17 cellular contexts compared by ENCODE assay signal in genomic region chr4:153611679-153612078, GRCh38.
DNase-seq lines count a peak whose midpoint lies in the region; ATAC-seq, FAIRE-seq and TF ChIP-seq lines count a peak whose summit lies in the region.
"Had no signal": no experiment of that assay in that cellular context is flagged by ENCODE, and none has a peak within 500 bp of the region (broad histone marks: within the 10 kb centered on the region; RNA-seq: fewer than 3 reads in every experiment).

No MANE protein-coding gene starts in this region.

- no peaks in the 10 kb centered on the region for H3K27me3 Mint-ChIP-seq in CD8-positive, alpha-beta T cell (ENCODE audit: low read depth)
- no peaks in the 10 kb centered on the region for H3K27me3 Mint-ChIP-seq in memory B cell

- no peak for TF ChIP-seq CTCF in CD8-positive, alpha-beta T cell (IDR thresholded peaks at IDR 0.05)
- TF ChIP-seq CTCF in IMR-90 (conservative IDR thresholded peaks at IDR 0.05; ENCODE audit: low read depth, low read length) (no peak), cardiac fibroblast (IDR thresholded peaks at IDR 0.05; ENCODE audit: low read depth, low read length) (no peak), gastroesophageal sphincter (IDR thresholded peaks at IDR 0.05) (no peak)

- peak overlapping the region; percentile 16; the same call in 1 of the 2 replicates for H3K4me2 ChIP-seq in IMR-90 (ENCODE audit: low read depth, low read length)
- H3K4me2 ChIP-seq: BLaER1 had no signal

- no peaks in the 10 kb centered on the region for H3K79me1 ChIP-seq in IMR-90 (ENCODE audit: low read depth in 1 of 2, low read length in 2 of 2)

- no peaks in the 10 kb centered on the region; the same call in 1 of the 2 replicates for H3K9me1 ChIP-seq in IMR-90 (ENCODE audit: insufficient read depth, low read length)

- no peak overlapping the region for H2BK5ac ChIP-seq in IMR-90 (ENCODE audit: low read depth, low read length, poor library complexity, severe bottlenecking)

- no peak overlapping the region for H3K4me3 Mint-ChIP-seq in CD8-positive, alpha-beta T cell
- H3K4me3 Mint-ChIP-seq in memory B cell = no peak overlapping the region
- H3K4me3 Mint-ChIP-seq: nephron progenitor cell had no signal

- no peak for DNase-seq in CD8-positive, alpha-beta T cell
- DNase-seq in IMR-90 (peak; percentile 68), cardiac fibroblast (ENCODE audit: low read depth in 2 of 2) (peak; percentile 21 to 68), memory B cell (ENCODE audit: low spot score in 2 of 2) (no peak), frontal cortex (ENCODE audit: low spot score in 2 of 2) (no peak)
- DNase-seq: activated CD4-positive, alpha-beta T cell treated with anti-CD3 and anti-CD28 coated beads, Interleukin-2, amount 50 U/mL, for 4 hours; DMS53; NCI-H1930; NCI-H524 treated with DMSO at 0.1 percent for 48 hours; nephron progenitor cell had no signal

- no peak overlapping the region for H4K5ac ChIP-seq in IMR-90 (ENCODE audit: low read depth, low read length)

- no peaks in the 10 kb centered on the region for H3K27me3 ChIP-seq in CD8-positive, alpha-beta T cell (ENCODE audit: insufficient read depth, low read length)
- H3K27me3 ChIP-seq in IMR-90 (ENCODE audit: control insufficient read depth, insufficient read depth, low read length) = no peaks in the 10 kb centered on the region
- H3K27me3 ChIP-seq in gastroesophageal sphincter = no peaks in the 10 kb centered on the region
- H3K27me3 ChIP-seq: ascending aorta, BLaER1 had no signal

- no peak overlapping the region for H3K18ac ChIP-seq in IMR-90 (ENCODE audit: low read depth, low read length)

- H3K4me1 Mint-ChIP-seq in CD8-positive, alpha-beta T cell (ENCODE audit: low read depth) = peaks cover 36% of the 10 kb centered on the region
- peaks cover 21% of the 10 kb centered on the region for H3K4me1 Mint-ChIP-seq in memory B cell
- H3K4me1 Mint-ChIP-seq: nephron progenitor cell had no signal

- dilution Hi-C loops in IMR-90 (cut with HindIII; ENCODE audit: low sequenced_read_pairs, unreplicated experiment) = no loop called here

- no peak overlapping the region for H3K9ac ChIP-seq in IMR-90 (ENCODE audit: low read depth, low read length)
- H3K9ac ChIP-seq: BLaER1 had no signal

- H3K4me1 ChIP-seq in CD8-positive, alpha-beta T cell (ENCODE audit: insufficient read depth, low read length) = no peaks in the 10 kb centered on the region
- no peaks in the 10 kb centered on the region for H3K4me1 ChIP-seq in IMR-90 (ENCODE audit: control insufficient read depth, insufficient read depth, low read length)
- H3K4me1 ChIP-seq in gastroesophageal sphincter = no peaks in the 10 kb centered on the region
- H3K4me1 ChIP-seq: ascending aorta had no signal

- H2AK5ac ChIP-seq in IMR-90 (ENCODE audit: low read depth, low read length) = no peak overlapping the region

- no peak overlapping the region for H4K8ac ChIP-seq in IMR-90 (ENCODE audit: low read depth in 2 of 2, low read length in 2 of 2)

- no peak for ATAC-seq in CD8-positive, alpha-beta T cell
- ATAC-seq in IMR-90 (ENCODE audit: low read depth) (peak; percentile 71), memory B cell (ENCODE audit: low read depth) (no peak), HG03565 (IDR thresholded peaks at IDR 0.05; ENCODE audit: unreplicated experiment) (no peak), gastroesophageal sphincter (no peak), GM18861 (IDR thresholded peaks at IDR 0.05; ENCODE audit: unreplicated experiment) (no peak)

- H3K56ac ChIP-seq in IMR-90 (ENCODE audit: extremely low read depth, insufficient read depth, low read length) = no peak overlapping the region

- no peak for FAIRE-seq in frontal cortex (lab: Jason Lieb, UNC)
- FAIRE-seq: TTC549 had no signal

- H3K27ac Mint-ChIP-seq in CD8-positive, alpha-beta T cell = peak overlapping the region; percentile 55
- peak overlapping the region; percentile 12 for H3K27ac Mint-ChIP-seq in memory B cell
- H3K27ac Mint-ChIP-seq: nephron progenitor cell had no signal

- no peak for TF ChIP-seq RAD21 in IMR-90 (IDR thresholded peaks at IDR 0.05; ENCODE audit: low read length)

- intact Hi-C loops in CD8-positive, alpha-beta T cell (cut with DNase I, micrococcal nuclease) = no loop called here
- intact Hi-C loops in IMR-90 (cut with micrococcal nuclease) = no loop called here

- no peak overlapping the region; the same call in 1 of the 2 replicates for H2BK120ac ChIP-seq in IMR-90 (ENCODE audit: low read depth, low read length)

- POLR2A ChIA-PET in CD8-positive, alpha-beta T cell (lab: Charles Lee) = no interaction called here
- POLR2A ChIA-PET in IMR-90 (lab: Charles Lee; ENCODE audit: unreplicated experiment) = no interaction called here

- peaks cover 85% of the 10 kb centered on the region for H3K36me3 Mint-ChIP-seq in CD8-positive, alpha-beta T cell
- peaks cover 53% of the 10 kb centered on the region for H3K36me3 Mint-ChIP-seq in memory B cell

- no peak overlapping the region for H2BK15ac ChIP-seq in IMR-90 (ENCODE audit: low read depth, low read length)

- TF ChIP-seq EP300 in gastroesophageal sphincter (IDR thresholded peaks at IDR 0.05) = no peak

- no peak overlapping the region for H2AFZ ChIP-seq in IMR-90 (replicated peaks; ENCODE audit: low read length, poor library complexity)

- CTCF ChIA-PET in CD8-positive, alpha-beta T cell (lab: Charles Lee) = interaction anchor here (1.6 kb wide), 1 partner anchor 10 kb away, joined by 3 read pairs; no protein-coding TSS in a partner anchor
- CTCF ChIA-PET in IMR-90 (lab: Yijun Ruan, JAX) = no interaction called here

- H3K36me3 ChIP-seq in CD8-positive, alpha-beta T cell (ENCODE audit: insufficient read depth, low read length) = peaks cover 41% of the 10 kb centered on the region
- H3K36me3 ChIP-seq in IMR-90 (ENCODE audit: control insufficient read depth, insufficient read depth, low read length) = peaks cover 3% of the 10 kb centered on the region; the same call in 1 of the 2 replicates
- peaks cover 0 to 59% of the 10 kb centered on the region in 2 donors for H3K36me3 ChIP-seq in gastroesophageal sphincter

- H3K4me3 ChIP-seq in CD8-positive, alpha-beta T cell (ENCODE audit: low read depth, low read length) = no peak overlapping the region
- no peak overlapping the region for H3K4me3 ChIP-seq in IMR-90 (ENCODE audit: insufficient read depth, low read depth, low read length)
- no peak overlapping the region for H3K4me3 ChIP-seq in cardiac fibroblast (replicated peaks in 1 of 2; ENCODE audit: low read depth in 2 of 2, low read length in 2 of 2)
- no peak overlapping the region for H3K4me3 ChIP-seq in gastroesophageal sphincter
- H3K4me3 ChIP-seq: ascending aorta, BLaER1, SK-N-MC had no signal

- no peak overlapping the region for H3K4ac ChIP-seq in IMR-90 (ENCODE audit: low read depth, low read length)

- H2BK20ac ChIP-seq in IMR-90 (ENCODE audit: low read depth, low read length) = no peak overlapping the region

- no peak overlapping the region for H3K14ac ChIP-seq in IMR-90 (replicated peaks; ENCODE audit: low read depth, low read length)

- WGBS in IMR-90 (ENCODE audit: extremely low coverage in 2 of 2, insufficient read length in 1 of 2), 2 experiments = no CpG with 5 or more reads among the region's 3 CpGs
- WGBS in gastroesophageal sphincter (ENCODE audit: low coverage in 1 of 2), 2 donors = 88 to 100% methylated on average over 2 to 3 of the region's 3 CpGs

- TF ChIP-seq POLR2A in IMR-90 (IDR thresholded peaks at IDR 0.05; ENCODE audit: low read depth, low read length) (no peak), gastroesophageal sphincter (IDR thresholded peaks at IDR 0.05) (no peak)

- H3K9me3 ChIP-seq in CD8-positive, alpha-beta T cell (ENCODE audit: low read length) = no peaks in the 10 kb centered on the region
- H3K9me3 ChIP-seq in IMR-90 (ENCODE audit: control insufficient read depth, insufficient read depth, low read length) (no peaks in the 10 kb centered on the region), gastroesophageal sphincter (no peaks in the 10 kb centered on the region)
- H3K9me3 ChIP-seq: ascending aorta, BLaER1 had no signal

- H4K20me1 ChIP-seq in IMR-90 (ENCODE audit: insufficient read depth, low read length) = no peaks in the 10 kb centered on the region

- H3K27ac ChIP-seq in CD8-positive, alpha-beta T cell (ENCODE audit: low read depth, low read length) = no peak overlapping the region
- H3K27ac ChIP-seq in IMR-90 (ENCODE audit: insufficient read depth, low read length) (no peak overlapping the region), gastroesophageal sphincter (no peak overlapping the region)
- H3K27ac ChIP-seq: ascending aorta, BLaER1, SK-N-MC had no signal

- BruUV-seq in IMR-90 (replicated peaks; lab: Mats Ljungman, UMichigan) = no TSS peak

- 0 out of 2 replicates have a peak overlapping the region, but pooled peaks have one; percentile 45 for H3K23ac ChIP-seq in IMR-90 (ENCODE audit: low read depth, low read length)

- H3K9me3 Mint-ChIP-seq in CD8-positive, alpha-beta T cell = no peaks in the 10 kb centered on the region
- H3K9me3 Mint-ChIP-seq in memory B cell = no peaks in the 10 kb centered on the region
- H3K9me3 Mint-ChIP-seq: nephron progenitor cell had no signal

- no peak overlapping the region for H4K91ac ChIP-seq in IMR-90 (ENCODE audit: insufficient read depth, low read depth, low read length)

- no peak overlapping the region for H2AK9ac ChIP-seq in IMR-90 (replicated peaks; ENCODE audit: low read depth, low read length, poor library complexity)

- in situ Hi-C loops in IMR-90 (cut with MboI; ENCODE audit: low sequenced_read_pairs) = no loop called here

TF ChIP-seq in IMR-90, 13 proteins besides CTCF, POLR2A, EP300 and RAD21:
- TF ChIP-seq MAZ (IDR thresholded peaks at IDR 0.05; ENCODE audit: borderline replicate concordance, low read depth, low read length) (no peak), FOS (IDR thresholded peaks at IDR 0.05; ENCODE audit: low read depth, low read length) (peak; percentile 44; the same call in 1 of the 2 replicates), CEBPB (IDR thresholded peaks at IDR 0.05; ENCODE audit: low read depth, low read length) (peak; percentile 78)

Comparison
In these comparisons a context has a peak if more than half of its experiments do, and no peak if none do; other contexts are left out.
1. DNase-seq: peak in IMR-90 (single experiment) and cardiac fibroblast (2 of 2); none in CD8-positive, alpha-beta T cell (0 of 7), memory B cell (0 of 2) and frontal cortex (0 of 2).